Comparison of ENCODE assay signal across 27 cellular contexts in genomic region chr2:34252111-34252510, GRCh38.
"Had no signal": no experiment of that assay in that cellular context is flagged by ENCODE, and none has a peak within 500 bp of the region (broad histone marks: within the 10 kb centered on the region; RNA-seq: fewer than 3 reads in every experiment).

No MANE protein-coding gene starts in this region.

- H3K36me3 ChIP-seq: ascending aorta had no signal

- ATAC-seq: activated CD4-positive, alpha-beta T cell treated with anti-CD3 and anti-CD28 coated beads for 36 hours; activated CD8-positive, alpha-beta memory T cell treated with anti-CD3 and anti-CD28 coated beads, Interleukin-2, amount 10 ng/mL, durations not matched to agents 7 days and 5 days; activated CD8-positive, alpha-beta T cell treated with anti-CD3 and anti-CD28 coated beads, Interleukin-2, amount 10 ng/mL, durations not matched to agents 7 days and 5 days; activated naive CD4-positive, alpha-beta T cell treated with anti-CD3 and anti-CD28 coated beads, Interleukin-2, amount 50 U/mL, for 72 hours; esophagus mucosa had no signal

- H3K4me3 Mint-ChIP-seq: activated CD4-positive, alpha-beta memory T cell treated with anti-CD3 and anti-CD28 coated beads for 36 hours; activated CD4-positive, alpha-beta T cell treated with anti-CD3 and anti-CD28 coated beads for 36 hours; activated CD4-positive, alpha-beta T cell treated with anti-CD3 and anti-CD28 coated beads, Interleukin-2, amount 10 ng/mL, durations not matched to agents 24 days and 14 days; activated CD8-positive, alpha-beta memory T cell treated with anti-CD3 and anti-CD28 coated beads, Interleukin-2, amount 10 ng/mL, durations not matched to agents 7 days and 5 days; activated CD8-positive, alpha-beta T cell treated with anti-CD3 and anti-CD28 coated beads, Interleukin-2, amount 10 ng/mL, durations not matched to agents 7 days and 5 days; activated naive CD4-positive, alpha-beta T cell treated with anti-CD3 and anti-CD28 coated beads, Interleukin-2, amount 10 ng/mL, durations not matched to agents 7 days and 5 days; activated naive CD8-positive, alpha-beta T cell treated with anti-CD3 and anti-CD28 coated beads, Interleukin-2, amount 10 ng/mL, durations not matched to agents 7 days and 5 days; brain; central memory CD8-positive, alpha-beta T cell; dendritic cell treated with granulocyte-macrophage colony-stimulating factor and Interleukin-4, amounts not matched to agents 40 ng/mL and 50 ng/mL, for 4 days; endodermal cell had no signal

- H3K4me3 ChIP-seq: ascending aorta, coronary artery, dorsolateral prefrontal cortex had no signal

- H3K4me1 ChIP-seq: ascending aorta had no signal

- H3K36me3 Mint-ChIP-seq: activated CD4-positive, alpha-beta memory T cell treated with anti-CD3 and anti-CD28 coated beads for 36 hours; activated CD8-positive, alpha-beta memory T cell treated with anti-CD3 and anti-CD28 coated beads, Interleukin-2, amount 10 ng/mL, durations not matched to agents 7 days and 5 days; activated naive CD4-positive, alpha-beta T cell treated with anti-CD3 and anti-CD28 coated beads, Interleukin-2, amount 10 ng/mL, durations not matched to agents 7 days and 5 days; activated naive CD4-positive, alpha-beta T cell treated with anti-CD3 and anti-CD28 coated beads, Interleukin-2, amount 50 U/mL, for 72 hours; activated naive CD8-positive, alpha-beta T cell treated with anti-CD3 and anti-CD28 coated beads, Interleukin-2, amount 10 ng/mL, durations not matched to agents 7 days and 5 days; brain had no signal

- H3K27ac ChIP-seq: ascending aorta, coronary artery, dorsolateral prefrontal cortex had no signal

- H3K27me3 Mint-ChIP-seq: activated CD4-positive, alpha-beta memory T cell treated with anti-CD3 and anti-CD28 coated beads for 36 hours; activated CD4-positive, alpha-beta T cell treated with anti-CD3 and anti-CD28 coated beads for 36 hours; activated CD4-positive, alpha-beta T cell treated with anti-CD3 and anti-CD28 coated beads, Interleukin-2, amount 10 ng/mL, durations not matched to agents 24 days and 14 days; activated CD8-positive, alpha-beta memory T cell treated with anti-CD3 and anti-CD28 coated beads, Interleukin-2, amount 10 ng/mL, durations not matched to agents 7 days and 5 days; activated naive CD4-positive, alpha-beta T cell treated with anti-CD3 and anti-CD28 coated beads, Interleukin-2, amount 10 ng/mL, durations not matched to agents 7 days and 5 days; activated naive CD8-positive, alpha-beta T cell treated with anti-CD3 and anti-CD28 coated beads, Interleukin-2, amount 10 ng/mL, durations not matched to agents 7 days and 5 days; central memory CD8-positive, alpha-beta T cell; dendritic cell treated with granulocyte-macrophage colony-stimulating factor and Interleukin-4, amounts not matched to agents 40 ng/mL and 50 ng/mL, for 4 days had no signal

- H3K4me1 Mint-ChIP-seq: activated CD4-positive, alpha-beta T cell treated with anti-CD3 and anti-CD28 coated beads for 36 hours; activated CD4-positive, alpha-beta T cell treated with anti-CD3 and anti-CD28 coated beads, Interleukin-2, amount 10 ng/mL, durations not matched to agents 24 days and 14 days; activated CD8-positive, alpha-beta memory T cell treated with anti-CD3 and anti-CD28 coated beads, Interleukin-2, amount 10 ng/mL, durations not matched to agents 7 days and 5 days; activated naive CD4-positive, alpha-beta T cell treated with anti-CD3 and anti-CD28 coated beads, Interleukin-2, amount 10 ng/mL, durations not matched to agents 7 days and 5 days; activated naive CD8-positive, alpha-beta T cell treated with anti-CD3 and anti-CD28 coated beads, Interleukin-2, amount 10 ng/mL, durations not matched to agents 7 days and 5 days; brain; central memory CD8-positive, alpha-beta T cell had no signal

- H3K27ac Mint-ChIP-seq: activated CD4-positive, alpha-beta memory T cell treated with anti-CD3 and anti-CD28 coated beads for 36 hours; activated CD4-positive, alpha-beta T cell treated with anti-CD3 and anti-CD28 coated beads for 36 hours; activated CD4-positive, alpha-beta T cell treated with anti-CD3 and anti-CD28 coated beads, Interleukin-2, amount 10 ng/mL, durations not matched to agents 24 days and 14 days; activated CD8-positive, alpha-beta memory T cell treated with anti-CD3 and anti-CD28 coated beads, Interleukin-2, amount 10 ng/mL, durations not matched to agents 7 days and 5 days; activated CD8-positive, alpha-beta T cell treated with anti-CD3 and anti-CD28 coated beads, Interleukin-2, amount 10 ng/mL, durations not matched to agents 7 days and 5 days; activated naive CD4-positive, alpha-beta T cell treated with anti-CD3 and anti-CD28 coated beads, Interleukin-2, amount 10 ng/mL, durations not matched to agents 7 days and 5 days; activated naive CD4-positive, alpha-beta T cell treated with anti-CD3 and anti-CD28 coated beads, Interleukin-2, amount 50 U/mL, for 72 hours; activated naive CD8-positive, alpha-beta T cell treated with anti-CD3 and anti-CD28 coated beads, Interleukin-2, amount 10 ng/mL, durations not matched to agents 7 days and 5 days; brain; dendritic cell treated with granulocyte-macrophage colony-stimulating factor and Interleukin-4, amounts not matched to agents 40 ng/mL and 50 ng/mL, for 4 days; endodermal cell had no signal

- H3K27me3 ChIP-seq: ascending aorta, dorsolateral prefrontal cortex had no signal

- H3K9me3 Mint-ChIP-seq: activated CD4-positive, alpha-beta memory T cell treated with anti-CD3 and anti-CD28 coated beads for 36 hours; activated CD4-positive, alpha-beta T cell treated with anti-CD3 and anti-CD28 coated beads, Interleukin-2, amount 10 ng/mL, durations not matched to agents 24 days and 14 days; activated naive CD4-positive, alpha-beta T cell treated with anti-CD3 and anti-CD28 coated beads, Interleukin-2, amount 10 ng/mL, durations not matched to agents 7 days and 5 days; brain; dendritic cell treated with granulocyte-macrophage colony-stimulating factor and Interleukin-4, amounts not matched to agents 40 ng/mL and 50 ng/mL, for 4 days; endodermal cell had no signal

- DNase-seq: activated CD4-positive, alpha-beta memory T cell treated with anti-CD3 and anti-CD28 coated beads for 36 hours; activated CD4-positive, alpha-beta T cell treated with anti-CD3 and anti-CD28 coated beads for 36 hours; activated CD4-positive, alpha-beta T cell treated with anti-CD3 and anti-CD28 coated beads, Interleukin-2, amount 10 ng/mL, durations not matched to agents 24 days and 14 days; activated CD4-positive, CD25-positive, alpha-beta regulatory T cell; activated CD4-positive, CD25-positive, alpha-beta regulatory T cell treated with anti-CD3 and anti-CD28 coated beads, Interleukin-2, amount 50 U/mL, for 72 hours; activated CD8-positive, alpha-beta memory T cell treated with anti-CD3 and anti-CD28 coated beads, Interleukin-2, amount 10 ng/mL, durations not matched to agents 7 days and 5 days; activated CD8-positive, alpha-beta memory T cell treated with anti-CD3 and anti-CD28 coated beads, Interleukin-2, amount 50 U/mL, for 4 hours; activated CD8-positive, alpha-beta T cell treated with anti-CD3 and anti-CD28 coated beads, Interleukin-2, amount 10 ng/mL, durations not matched to agents 7 days and 5 days; activated gamma-delta T cell; activated naive CD4-positive, alpha-beta T cell; activated naive CD4-positive, alpha-beta T cell treated with anti-CD3 and anti-CD28 coated beads, Interleukin-2, amount 10 ng/mL, durations not matched to agents 7 days and 5 days; activated naive CD8-positive, alpha-beta T cell treated with anti-CD3 and anti-CD28 coated beads, Interleukin-2, amount 10 ng/mL, durations not matched to agents 7 days and 5 days; activated T-cell treated with anti-CD3 and anti-CD28 coated beads, Interleukin-2, amount 50 U/mL, for 1 hour; activated T-cell treated with anti-CD3 and anti-CD28 coated beads, Interleukin-2, amount 50 U/mL, for 48 hours; dorsolateral prefrontal cortex; effector memory CD4-positive, alpha-beta T cell; endodermal cell; foreskin fibroblast; head of caudate nucleus; T-helper 2 cell had no signal

- H3K9me3 ChIP-seq: ascending aorta had no signal
